8 cellular contexts compared by ENCODE assay signal in genomic region chr12:105107497-105108371, GRCh38. TPM values are rescaled to one million over a fixed set of nuclear protein-coding genes. Genes with fewer than 3 reads are reported as not detected.
DNase-seq lines count a peak whose midpoint lies in the region; ATAC-seq and TF ChIP-seq lines count a peak whose summit lies in the region.

TSS of gene WASHC4 (plus strand) at chr12:105107731. CDS start at chr12:105107801, 70 bp downstream.

- POLR2A ChIA-PET in activated CD4-positive, alpha-beta T cell treated with anti-CD3 and anti-CD28 coated beads, Interleukin-2, amount 10 ng/mL, durations not matched to agents 7 days and 5 days (lab: Charles Lee) = no interaction called here

- no peak for TF ChIP-seq CTCF in coronary artery (IDR thresholded peaks at IDR 0.05)

- H3K4me3 Mint-ChIP-seq in activated CD4-positive, alpha-beta T cell treated with anti-CD3 and anti-CD28 coated beads, Interleukin-2, amount 10 ng/mL, durations not matched to agents 7 days and 5 days = peak within 1 kb of the TSS; percentile 94

- DNase-seq in C1 segment of cervical spinal cord (lab: John Stamatoyannopoulos, UW) (peak; percentile 74 to 97 (median 93)), NCI-H69 (lab: John Stamatoyannopoulos, UW) (peak; percentile 98), coronary artery (ENCODE audit: low spot score) (peak; percentile 96), left kidney (ENCODE audit: low read depth, low spot score) (peak; percentile 98)
- peak; percentile 95 for DNase-seq in activated CD4-positive, alpha-beta T cell treated with anti-CD3 and anti-CD28 coated beads, Interleukin-2, amount 10 ng/mL, durations not matched to agents 7 days and 5 days
- DNase-seq in stimulated activated CD4-positive, alpha-beta T cell treated with anti-CD3 and anti-CD28 coated beads, Interleukin-2, amount 100 ng/mL, for 24 hours = peak; percentile 94

- peak; percentile 86 for ATAC-seq in GM19351 (IDR thresholded peaks at IDR 0.05; ENCODE audit: unreplicated experiment)
- ATAC-seq in HG03520 (IDR thresholded peaks at IDR 0.05; ENCODE audit: unreplicated experiment) = peak; percentile 84

- H3K27ac ChIP-seq in coronary artery = peak within 1 kb of the TSS; percentile 92 to 96

- peaks cover 42% of the 10 kb centered on the region for H3K4me1 Mint-ChIP-seq in activated CD4-positive, alpha-beta T cell treated with anti-CD3 and anti-CD28 coated beads, Interleukin-2, amount 10 ng/mL, durations not matched to agents 7 days and 5 days

- peaks cover 29% of the 10 kb centered on the region for H3K27me3 Mint-ChIP-seq in activated CD4-positive, alpha-beta T cell treated with anti-CD3 and anti-CD28 coated beads, Interleukin-2, amount 10 ng/mL, durations not matched to agents 7 days and 5 days

- CTCF ChIA-PET in activated CD4-positive, alpha-beta T cell treated with anti-CD3 and anti-CD28 coated beads, Interleukin-2, amount 10 ng/mL, durations not matched to agents 7 days and 5 days (lab: Charles Lee) = interaction anchor here (0.5 to 0.9 kb wide), 3 partner anchors 11 to 893 kb away, joined by 3 to 4 read pairs (median 3); no protein-coding TSS in a partner anchor

- peak within 1 kb of the TSS; percentile 98 for H3K27ac Mint-ChIP-seq in activated CD4-positive, alpha-beta T cell treated with anti-CD3 and anti-CD28 coated beads, Interleukin-2, amount 10 ng/mL, durations not matched to agents 7 days and 5 days

- peak within 1 kb of the TSS; percentile 91 for H3K4me3 ChIP-seq in coronary artery

- H3K36me3 Mint-ChIP-seq in activated CD4-positive, alpha-beta T cell treated with anti-CD3 and anti-CD28 coated beads, Interleukin-2, amount 10 ng/mL, durations not matched to agents 7 days and 5 days (ENCODE audit: low read depth) = peaks cover 19% of the 10 kb centered on the region

- H3K9me3 Mint-ChIP-seq in activated CD4-positive, alpha-beta T cell treated with anti-CD3 and anti-CD28 coated beads, Interleukin-2, amount 10 ng/mL, durations not matched to agents 7 days and 5 days = peaks cover 8% of the 10 kb centered on the region

RNA-seq across cellular contexts. Expression of gene WASHC4, which starts in this region (rescaled TPM):
- 10 to 100 TPM; 40.7 to 43.3 TPM for total RNA-seq in activated CD4-positive, alpha-beta T cell treated with anti-CD3 and anti-CD28 coated beads, Interleukin-2, amount 10 ng/mL, durations not matched to agents 7 days and 5 days

Comparison
In these comparisons a context has a peak if more than half of its experiments do, and no peak if none do; other contexts are left out.
1. Peak in every context shown above with its lines: DNase-seq, ATAC-seq, H3K4me3 ChIP-seq and H3K27ac ChIP-seq.